ENCODE assay signal across 17 cellular contexts in genomic region chr4:787561-787981, GRCh38. TPM values are rescaled to one million over a fixed set of nuclear protein-coding genes. Genes with fewer than 3 reads are reported as not detected.
DNase-seq lines count a peak whose midpoint lies in the region; ATAC-seq and TF ChIP-seq lines count a peak whose summit lies in the region.
"Had no signal": no experiment of that assay in that cellular context is flagged by ENCODE, and none has a peak within 500 bp of the region (broad histone marks: within the 10 kb centered on the region; RNA-seq: fewer than 3 reads in every experiment).

No MANE protein-coding gene starts in this region.

- no CpG with 5 or more reads among the region's 16 CpGs for WGBS in right lobe of liver (ENCODE audit: insufficient coverage, low coverage, low lambda C conversion rate, missing lambda C conversion rate)

- H3K4me1 Mint-ChIP-seq in activated CD4-positive, alpha-beta T cell treated with anti-CD3 and anti-CD28 coated beads, Interleukin-2, amount 10 ng/mL, durations not matched to agents 24 days and 14 days: peaks cover 11% of the 10 kb centered on the region
- peaks cover 16% of the 10 kb centered on the region for H3K4me1 Mint-ChIP-seq in T-helper 17 cell

- H3K36me3 ChIP-seq in right lobe of liver: no peaks in the 10 kb centered on the region
- no peaks in the 10 kb centered on the region for H3K36me3 ChIP-seq in skeletal muscle tissue (ENCODE audit: control insufficient read depth in 3 of 3, insufficient read depth in 3 of 3, low read length in 3 of 3)
- H3K36me3 ChIP-seq: HAP-1 had no signal

- H3K27ac Mint-ChIP-seq in activated CD4-positive, alpha-beta T cell treated with anti-CD3 and anti-CD28 coated beads, Interleukin-2, amount 10 ng/mL, durations not matched to agents 24 days and 14 days: peak overlapping the region; percentile 39
- no peak overlapping the region for H3K27ac Mint-ChIP-seq in T-helper 17 cell
- H3K27ac Mint-ChIP-seq: CD8-positive, alpha-beta T cell had no signal

- ATAC-seq in T-helper 17 cell (no peak), right lobe of liver (no peak)
- no peak for ATAC-seq in stimulated activated naive CD8-positive, alpha-beta T cell treated with anti-CD3 and anti-CD28 coated beads, Interleukin-15, Interleukin-2, amounts not matched to agents 100 U/mL and 50 U/mL, for 24 hours
- ATAC-seq: CD8-positive, alpha-beta T cell had no signal

- peaks cover 0 to 26% (median 12%) of the 10 kb centered on the region in 4 donors for H3K4me1 ChIP-seq in right lobe of liver
- peaks cover 4 to 13% (median 6%) of the 10 kb centered on the region in 3 donors for H3K4me1 ChIP-seq in skeletal muscle tissue (ENCODE audit: control insufficient read depth in 3 of 3, insufficient read depth in 3 of 3, low read length in 3 of 3)
- H3K4me1 ChIP-seq: A549, HAP-1 had no signal

- peak overlapping the region in 1 of 3 donors; percentile 3 for H3K27ac ChIP-seq in right lobe of liver
- H3K27ac ChIP-seq in skeletal muscle tissue (ENCODE audit: low read depth, low read length): peak overlapping the region; percentile 54
- H3K27ac ChIP-seq: A549 had no signal

- H3K27me3 ChIP-seq in right lobe of liver: no peaks in the 10 kb centered on the region
- peaks cover 49 to 58% (median 52%) of the 10 kb centered on the region in 3 donors for H3K27me3 ChIP-seq in skeletal muscle tissue (ENCODE audit: control insufficient read depth in 3 of 3, insufficient read depth in 3 of 3, low read length in 3 of 3)

- peaks cover 19% of the 10 kb centered on the region for H3K27me3 Mint-ChIP-seq in activated CD4-positive, alpha-beta T cell treated with anti-CD3 and anti-CD28 coated beads, Interleukin-2, amount 10 ng/mL, durations not matched to agents 24 days and 14 days
- peaks cover 21% of the 10 kb centered on the region for H3K27me3 Mint-ChIP-seq in T-helper 17 cell

- no peak overlapping the region for H3K9ac ChIP-seq in skeletal muscle tissue (ENCODE audit: low read depth in 1 of 3, low read length in 3 of 3)

- H3K9me3 Mint-ChIP-seq in activated CD4-positive, alpha-beta T cell treated with anti-CD3 and anti-CD28 coated beads, Interleukin-2, amount 10 ng/mL, durations not matched to agents 24 days and 14 days: no peaks in the 10 kb centered on the region
- H3K9me3 Mint-ChIP-seq: brain; CD8-positive, alpha-beta T cell had no signal

- peak; percentile 67 for DNase-seq in activated CD4-positive, alpha-beta T cell treated with anti-CD3 and anti-CD28 coated beads, Interleukin-2, amount 10 ng/mL, durations not matched to agents 24 days and 14 days
- no peak for DNase-seq in activated CD4-positive, alpha-beta T cell treated with anti-CD3 and anti-CD28 coated beads for 4 hours
- DNase-seq in T-helper 17 cell (no peak), right lobe of liver (peak in 2 of 3 donors; percentile 20 to 51), COR-L47 (lab: John Stamatoyannopoulos, UW) (no peak), HK-2 (ENCODE audit: unreplicated experiment) (no peak)
- DNase-seq in stimulated activated naive CD8-positive, alpha-beta T cell treated with anti-CD3 and anti-CD28 coated beads, Interleukin-15, Interleukin-2, amounts not matched to agents 100 U/mL and 50 U/mL, for 24 hours: no peak
- DNase-seq: CD8-positive, alpha-beta T cell; EL; hypothalamus; NCI-H1694; SIG-M5; stimulated activated CD4-positive, alpha-beta T cell treated with anti-CD3 and anti-CD28 coated beads, Interleukin-1b, Interleukin-23, amount 100 ng/mL, for 48 hours had no signal

- H3K4me3 ChIP-seq in right lobe of liver (no peak overlapping the region), skeletal muscle tissue (ENCODE audit: low read length in 3 of 3) (no peak overlapping the region)
- H3K4me3 ChIP-seq: A549, HAP-1 had no signal

- H3K36me3 Mint-ChIP-seq in activated CD4-positive, alpha-beta T cell treated with anti-CD3 and anti-CD28 coated beads, Interleukin-2, amount 10 ng/mL, durations not matched to agents 24 days and 14 days (ENCODE audit: low read depth): no peaks in the 10 kb centered on the region
- peaks cover 7% of the 10 kb centered on the region for H3K36me3 Mint-ChIP-seq in T-helper 17 cell (ENCODE audit: low read depth)
- H3K36me3 Mint-ChIP-seq: brain; CD8-positive, alpha-beta T cell had no signal

- TF ChIP-seq POLR2A in right lobe of liver (IDR thresholded peaks at IDR 0.05): no peak

- TF ChIP-seq CTCF in right lobe of liver (IDR thresholded peaks at IDR 0.05): no peak

- no peaks in the 10 kb centered on the region for H3K9me3 ChIP-seq in T-helper 17 cell (ENCODE audit: control insufficient read depth, low read length, poor library complexity, severe bottlenecking)
- no peaks in the 10 kb centered on the region for H3K9me3 ChIP-seq in right lobe of liver
- H3K9me3 ChIP-seq in skeletal muscle tissue (ENCODE audit: control insufficient read depth in 3 of 3, low read length in 3 of 3): no peaks in the 10 kb centered on the region
- H3K9me3 ChIP-seq: A549, HAP-1 had no signal

- intact Hi-C loops in activated CD4-positive, alpha-beta T cell treated with anti-CD3 and anti-CD28 coated beads, Interleukin-2, amount 10 ng/mL, durations not matched to agents 24 days and 14 days (cut with micrococcal nuclease): no loop called here
- intact Hi-C loops in right lobe of liver (cut with DNase I): no loop called here

- peak overlapping the region; percentile 27 for H3K4me3 Mint-ChIP-seq in activated CD4-positive, alpha-beta T cell treated with anti-CD3 and anti-CD28 coated beads, Interleukin-2, amount 10 ng/mL, durations not matched to agents 24 days and 14 days
- H3K4me3 Mint-ChIP-seq in T-helper 17 cell: peak overlapping the region; percentile 82

RNA-seq across cellular contexts. Expression of gene CPLX1, which starts 38.4 kb away (rescaled TPM):
- 1.0 and 1.7 TPM in 2 replicates for total RNA-seq in activated CD4-positive, alpha-beta T cell treated with anti-CD3 and anti-CD28 coated beads, Interleukin-2, amount 10 ng/mL, durations not matched to agents 24 days and 14 days
- 1 to 10 TPM; 3.1 to 3.7 TPM for total RNA-seq in T-helper 17 cell
- total RNA-seq in right lobe of liver: 1 to 10 TPM in 5 of 6 experiments, under 1 TPM in 1; 0.86 to 3.7 (median 2.4) TPM
- not detected for total RNA-seq in skeletal muscle tissue

Comparison
In these comparisons a context has a peak if more than half of its experiments do, and no peak if none do; other contexts are left out.
1. DNase-seq: peak in activated CD4-positive, alpha-beta T cell treated with anti-CD3 and anti-CD28 coated beads, Interleukin-2, amount 10 ng/mL, durations not matched to agents 24 days and 14 days (single experiment) and right lobe of liver (2 of 3); none in activated CD4-positive, alpha-beta T cell treated with anti-CD3 and anti-CD28 coated beads for 4 hours (0 of 2), T-helper 17 cell (0 of 3), stimulated activated naive CD8-positive, alpha-beta T cell treated with anti-CD3 and anti-CD28 coated beads, Interleukin-15, Interleukin-2, amounts not matched to agents 100 U/mL and 50 U/mL, for 24 hours (single experiment), COR-L47 (single experiment) and HK-2 (single experiment).